In genomic region chr16:22638393-22639206, GRCh38 we compare ENCODE assay signal across 12 cellular contexts.
DNase-seq lines count a peak whose midpoint lies in the region; ATAC-seq, FAIRE-seq and TF ChIP-seq lines count a peak whose summit lies in the region.
"Had no signal": no experiment of that assay in that cellular context is flagged by ENCODE, and none has a peak within 500 bp of the region (broad histone marks: within the 10 kb centered on the region; RNA-seq: fewer than 3 reads in every experiment).

No MANE protein-coding gene starts in this region.

- H4K91ac ChIP-seq in H1 (replicated peaks; ENCODE audit: insufficient read length, low read length) = peak overlapping the region; percentile 69

- H3K4me1 Mint-ChIP-seq in activated CD8-positive, alpha-beta T cell treated with anti-CD3 and anti-CD28 coated beads, Interleukin-2, amount 10 ng/mL, durations not matched to agents 7 days and 5 days (ENCODE audit: low read depth) = no peaks in the 10 kb centered on the region
- H3K4me1 Mint-ChIP-seq: activated CD4-positive, alpha-beta T cell treated with anti-CD3 and anti-CD28 coated beads for 36 hours; mesothelial cell of epicardium had no signal

- H2BK5ac ChIP-seq in H1 (ENCODE audit: low read depth, low read length) = peak overlapping the region; percentile 79; the same call in 1 of the 2 replicates

- CTCF ChIA-PET in H1 (lab: Charles Lee; ENCODE audit: partially characterized antibody) = interaction anchor here (0.6 to 2.7 kb wide), 3 partner anchors 8 to 635 kb away, joined by 3 to 9 read pairs (median 3); no protein-coding TSS in a partner anchor
- CTCF ChIA-PET in activated CD8-positive, alpha-beta T cell treated with anti-CD3 and anti-CD28 coated beads, Interleukin-2, amount 10 ng/mL, durations not matched to agents 7 days and 5 days (lab: Charles Lee) = no interaction called here

- no peaks in the 10 kb centered on the region for H3K23me2 ChIP-seq in H1 (ENCODE audit: low read depth, low read length)

- no peak for ATAC-seq in activated CD8-positive, alpha-beta T cell treated with anti-CD3 and anti-CD28 coated beads, Interleukin-2, amount 10 ng/mL, durations not matched to agents 7 days and 5 days
- ATAC-seq: activated CD4-positive, alpha-beta T cell treated with anti-CD3 and anti-CD28 coated beads for 36 hours had no signal

- DNase-seq in GM04504 (ENCODE audit: low read depth) = peak; percentile 76
- peak; percentile 56 for DNase-seq in NB4 (ENCODE audit: low read depth)
- no peak for DNase-seq in H1 (ENCODE audit: low read depth in 1 of 2, low spot score in 2 of 2)
- DNase-seq in osteoblast (ENCODE audit: insufficient read length, low spot score, missing footprints) = peak; percentile 78
- no peak for DNase-seq in activated CD8-positive, alpha-beta T cell treated with anti-CD3 and anti-CD28 coated beads, Interleukin-2, amount 10 ng/mL, durations not matched to agents 7 days and 5 days
- no peak for DNase-seq in stimulated activated naive CD4-positive, alpha-beta T cell treated with Interleukin-2 at 50 U/mL for 16 hours (lab: John Stamatoyannopoulos, UW)
- no peak for DNase-seq in DMS153 (lab: John Stamatoyannopoulos, UW)
- DNase-seq: activated CD4-positive, alpha-beta T cell treated with anti-CD3 and anti-CD28 coated beads for 36 hours; cortex of kidney; Karpas-422 had no signal

- no peak overlapping the region for H3K4me3 Mint-ChIP-seq in activated CD8-positive, alpha-beta T cell treated with anti-CD3 and anti-CD28 coated beads, Interleukin-2, amount 10 ng/mL, durations not matched to agents 7 days and 5 days
- H3K4me3 Mint-ChIP-seq: activated CD4-positive, alpha-beta T cell treated with anti-CD3 and anti-CD28 coated beads for 36 hours; mesothelial cell of epicardium had no signal

- H3K27ac Mint-ChIP-seq in activated CD8-positive, alpha-beta T cell treated with anti-CD3 and anti-CD28 coated beads, Interleukin-2, amount 10 ng/mL, durations not matched to agents 7 days and 5 days = no peak overlapping the region
- H3K27ac Mint-ChIP-seq: activated CD4-positive, alpha-beta T cell treated with anti-CD3 and anti-CD28 coated beads for 36 hours; mesothelial cell of epicardium had no signal

- TF ChIP-seq POLR2A in NB4 (IDR thresholded peaks at IDR 0.05; ENCODE audit: extremely low read depth, insufficient read length) (no peak), H1 (IDR thresholded peaks at IDR 0.05; ENCODE audit: control extremely low read depth in 1 of 2, low read depth in 2 of 2, low read length in 2 of 2) (no peak)

- H3K36me3 ChIP-seq in H1 (ENCODE audit: control insufficient read depth in 2 of 4, insufficient read depth in 4 of 4, low read length in 3 of 4) (no peaks in the 10 kb centered on the region), osteoblast (ENCODE audit: insufficient read depth, low read length) (no peaks in the 10 kb centered on the region)

- no peaks in the 10 kb centered on the region for H3K79me1 ChIP-seq in H1 (ENCODE audit: low read depth, low read length)

- H3K4me2 ChIP-seq in H1 (ENCODE audit: insufficient read depth in 1 of 2, low read depth in 2 of 2, low read length in 2 of 2) (no peak overlapping the region), osteoblast (ENCODE audit: insufficient read depth, low read length) (no peak overlapping the region)
- H3K4me2 ChIP-seq: smooth muscle cell had no signal

- 87% methylated on average over 8 of the region's 8 CpGs; no CpG with 5 or more reads in 1 of the 2 experiments for WGBS in H1 (ENCODE audit: extremely low coverage in 1 of 2, insufficient coverage in 1 of 2, insufficient read length in 1 of 2, insufficient replicate concordance in 2 of 2, low coverage in 1 of 2, low lambda C conversion rate in 2 of 2, missing lambda C conversion rate in 1 of 2), 2 experiments

- no peak overlapping the region for H3K23ac ChIP-seq in H1 (ENCODE audit: insufficient read length)

- peak overlapping the region; percentile 49 for H2BK120ac ChIP-seq in H1 (replicated peaks; ENCODE audit: low read depth, low read length)

- no peak overlapping the region for H3K56ac ChIP-seq in H1 (replicated peaks; ENCODE audit: insufficient read length, low read depth, low read length)

- H4K8ac ChIP-seq in H1 (ENCODE audit: extremely low read depth, insufficient read depth, low read length) = no peak overlapping the region

- H4K20me1 ChIP-seq in H1 (replicated peaks in 1 of 2; ENCODE audit: control insufficient read depth in 1 of 2, insufficient read depth in 2 of 2, low read length in 2 of 2) (no peaks in the 10 kb centered on the region), osteoblast (ENCODE audit: insufficient read depth, low read length) (no peaks in the 10 kb centered on the region)

- no peak for TF ChIP-seq RAD21 in H1 (IDR thresholded peaks at IDR 0.05 in 1 of 2, conservative IDR thresholded peaks at IDR 0.05 in 1 of 2; ENCODE audit: low read depth in 2 of 2, low read length in 2 of 2)

- peak overlapping the region; percentile 94 for H2BK20ac ChIP-seq in H1 (ENCODE audit: low read length)

- peak overlapping the region; percentile 69; the same call in 1 of the 2 replicates for H2BK12ac ChIP-seq in H1 (ENCODE audit: low read depth, low read length)

- H3K4ac ChIP-seq in H1 (replicated peaks; ENCODE audit: insufficient read length, low read depth, low read length) = no peak overlapping the region

- FAIRE-seq in H1 (lab: Jason Lieb, UNC) = no peak

- H3K27me3 ChIP-seq in H1 (replicated peaks in 1 of 4; ENCODE audit: control insufficient read depth in 3 of 4, extremely low read depth in 1 of 4, insufficient read depth in 3 of 4, low read length in 3 of 4) (no peaks in the 10 kb centered on the region), osteoblast (ENCODE audit: insufficient read depth, low read length) (no peaks in the 10 kb centered on the region)

- POLR2A ChIA-PET in H1 (lab: Charles Lee; ENCODE audit: partially characterized antibody) = interaction anchor here (0.6 to 0.9 kb wide), 2 partner anchors 10 to 415 kb away, joined by 3 to 5 read pairs; no protein-coding TSS in a partner anchor
- POLR2A ChIA-PET in activated CD8-positive, alpha-beta T cell treated with anti-CD3 and anti-CD28 coated beads, Interleukin-2, amount 10 ng/mL, durations not matched to agents 7 days and 5 days (lab: Charles Lee) = no interaction called here

- H3K9ac ChIP-seq in H1 (replicated peaks in 1 of 4; ENCODE audit: extremely low read depth in 1 of 4, low read depth in 3 of 4, low read length in 3 of 4) = no peak overlapping the region

- H3K4me1 ChIP-seq in H1 (replicated peaks in 1 of 4; ENCODE audit: control insufficient read depth in 3 of 4, insufficient read depth in 4 of 4, low read length in 3 of 4) (peaks cover 10 to 26% (median 21%) of the 10 kb centered on the region in 4 experiments; a peak in 6 of 7 replicates), osteoblast (ENCODE audit: insufficient read depth, low read length) (no peaks in the 10 kb centered on the region)

- no peaks in the 10 kb centered on the region for H3K9me3 Mint-ChIP-seq in activated CD8-positive, alpha-beta T cell treated with anti-CD3 and anti-CD28 coated beads, Interleukin-2, amount 10 ng/mL, durations not matched to agents 7 days and 5 days (ENCODE audit: insufficient read depth)
- H3K9me3 Mint-ChIP-seq: mesothelial cell of epicardium had no signal

- H2AK5ac ChIP-seq in H1 (ENCODE audit: low read depth, low read length) = peak overlapping the region; percentile 19; the same call in 1 of the 2 replicates

- peaks cover 3% of the 10 kb centered on the region for H3K27me3 Mint-ChIP-seq in activated CD8-positive, alpha-beta T cell treated with anti-CD3 and anti-CD28 coated beads, Interleukin-2, amount 10 ng/mL, durations not matched to agents 7 days and 5 days (ENCODE audit: low read depth)

- no peaks in the 10 kb centered on the region for H3K79me2 ChIP-seq in H1 (ENCODE audit: control insufficient read depth in 1 of 2, insufficient read depth in 2 of 2, low read length in 2 of 2)
- H3K79me2 ChIP-seq in osteoblast (ENCODE audit: insufficient read depth, low read length) = no peaks in the 10 kb centered on the region

- H3K4me3 ChIP-seq in NB4 (ENCODE audit: low read depth, low read length) (no peak overlapping the region), H1 (ENCODE audit: extremely low read depth in 1 of 4, insufficient read depth in 2 of 4, low read depth in 3 of 4, low read length in 4 of 4) (no peak overlapping the region), osteoblast (ENCODE audit: insufficient read depth, low read length) (no peak overlapping the region)
- H3K4me3 ChIP-seq: smooth muscle cell had no signal

- TF ChIP-seq CTCF in NB4 (IDR thresholded peaks at IDR 0.05; ENCODE audit: low read depth, low read length) (no peak), H1 (IDR thresholded peaks at IDR 0.05; ENCODE audit: control extremely low read depth in 1 of 3, insufficient read depth in 1 of 3, low read depth in 1 of 3, low read length in 3 of 3) (no peak), osteoblast (IDR thresholded peaks at IDR 0.05; ENCODE audit: extremely low read depth, low read depth, low read length) (no peak)

- H3K18ac ChIP-seq in H1 (ENCODE audit: extremely low read depth, low read length) = peak overlapping the region; percentile 66; the same call in 1 of the 2 replicates

- no peaks in the 10 kb centered on the region for H3K36me3 Mint-ChIP-seq in activated CD8-positive, alpha-beta T cell treated with anti-CD3 and anti-CD28 coated beads, Interleukin-2, amount 10 ng/mL, durations not matched to agents 7 days and 5 days (ENCODE audit: low read depth)
- H3K36me3 Mint-ChIP-seq: mesothelial cell of epicardium had no signal

- H4K5ac ChIP-seq in H1 (ENCODE audit: insufficient read length, low read depth, low read length) = peak overlapping the region; percentile 0

- H3K9me3 ChIP-seq in H1 (ENCODE audit: insufficient read depth in 2 of 2, low read depth in 1 of 2, low read length in 1 of 2) (peaks cover 0 to 3% of the 10 kb centered on the region in 2 experiments; a peak in 1 of 4 replicates), osteoblast (ENCODE audit: low read depth, low read length) (no peaks in the 10 kb centered on the region)

- H2AFZ ChIP-seq in H1 (ENCODE audit: low read length) (no peak overlapping the region), osteoblast (ENCODE audit: low read length) (no peak overlapping the region)

- TF ChIP-seq EP300 in H1 (IDR thresholded peaks at IDR 0.05; ENCODE audit: borderline replicate concordance in 1 of 2, low read depth in 2 of 2, low read length in 2 of 2) = no peak

- H3K27ac ChIP-seq in H1 (ENCODE audit: low read depth, low read length) (no peak overlapping the region), osteoblast (ENCODE audit: low read depth, low read length) (no peak overlapping the region)

- no peak overlapping the region for H2BK15ac ChIP-seq in H1 (ENCODE audit: low read length)

- no peak overlapping the region for H3K14ac ChIP-seq in H1 (ENCODE audit: insufficient read length)

TF ChIP-seq in H1, 55 proteins besides CTCF, POLR2A, EP300 and RAD21 (continues in another document):
- TF ChIP-seq ZNF274 (IDR thresholded peaks at IDR 0.05; ENCODE audit: borderline replicate concordance, extremely low read depth, low read length) (no peak), JUN (IDR thresholded peaks at IDR 0.05; ENCODE audit: low read depth, low read length) (no peak), FOSL1 (IDR thresholded peaks at IDR 0.05; ENCODE audit: insufficient read depth, low read depth, low read length) (no peak), SP4 (IDR thresholded peaks at IDR 0.05; ENCODE audit: low read length) (no peak), SRF (IDR thresholded peaks at IDR 0.05; ENCODE audit: low read depth, low read length) (no peak), SP1 (IDR thresholded peaks at IDR 0.05; ENCODE audit: low read depth, low read length) (no peak)

Comparison
In these comparisons a context has a peak if more than half of its experiments do, and no peak if none do; other contexts are left out.
1. DNase-seq: peak in GM04504 (single experiment), NB4 (single experiment) and osteoblast (single experiment); none in H1 (0 of 2), activated CD8-positive, alpha-beta T cell treated with anti-CD3 and anti-CD28 coated beads, Interleukin-2, amount 10 ng/mL, durations not matched to agents 7 days and 5 days (single experiment), stimulated activated naive CD4-positive, alpha-beta T cell treated with Interleukin-2 at 50 U/mL for 16 hours (single experiment) and DMS153 (single experiment).